ENCODE assay signal across 1 cellular context in genomic region chr3:42647821-42648459, GRCh38.
TF ChIP-seq lines count a peak whose summit lies in the region.

No MANE protein-coding gene starts in this region.

TF ChIP-seq in HepG2, 621 proteins besides CTCF, POLR2A, EP300 and RAD21:
- TF ChIP-seq ONECUT2 (CRISPR knock-in tag; IDR thresholded peaks at IDR 0.05) = no peak
- TF ChIP-seq MZF1 (CRISPR knock-in tag; IDR thresholded peaks at IDR 0.05; ENCODE audit: borderline replicate concordance) = no peak
- no peak for TF ChIP-seq PAWR (CRISPR knock-in tag; IDR thresholded peaks at IDR 0.05; ENCODE audit: borderline replicate concordance)
- TF ChIP-seq PRDM10 (CRISPR knock-in tag; IDR thresholded peaks at IDR 0.05; ENCODE audit: low read depth) = no peak
- TF ChIP-seq ZNF607 (CRISPR knock-in tag; IDR thresholded peaks at IDR 0.05; ENCODE audit: borderline replicate concordance) = no peak
- no peak for TF ChIP-seq IKZF1 (IDR thresholded peaks at IDR 0.05)
- no peak for TF ChIP-seq ZNF34 (CRISPR knock-in tag; IDR thresholded peaks at IDR 0.05; ENCODE audit: borderline replicate concordance)
- TF ChIP-seq RXRA (CRISPR knock-in tag; IDR thresholded peaks at IDR 0.05) = no peak
- no peak for TF ChIP-seq ZBTB7B (CRISPR knock-in tag; IDR thresholded peaks at IDR 0.05)
- TF ChIP-seq LRRFIP1 (CRISPR knock-in tag; conservative IDR thresholded peaks at IDR 0.05) = no peak
- no peak for TF ChIP-seq ZHX2 (IDR thresholded peaks at IDR 0.05; ENCODE audit: low read depth)
- no peak for TF ChIP-seq ZHX2 (CRISPR knock-in tag; IDR thresholded peaks at IDR 0.05; ENCODE audit: borderline replicate concordance)
- no peak for TF ChIP-seq EEA1 (CRISPR knock-in tag; IDR thresholded peaks at IDR 0.05; ENCODE audit: borderline replicate concordance)
- no peak for TF ChIP-seq ZFP1 (CRISPR knock-in tag; IDR thresholded peaks at IDR 0.05)
- TF ChIP-seq MTA1 (CRISPR knock-in tag; IDR thresholded peaks at IDR 0.05; ENCODE audit: borderline replicate concordance) = no peak
- TF ChIP-seq ZNF777 (CRISPR knock-in tag; IDR thresholded peaks at IDR 0.05) = no peak
- TF ChIP-seq RBFOX2 (IDR thresholded peaks at IDR 0.05; ENCODE audit: low read depth, low read length) = no peak
- no peak for TF ChIP-seq ZNF766 (CRISPR knock-in tag; IDR thresholded peaks at IDR 0.05; ENCODE audit: borderline replicate concordance)
- no peak for TF ChIP-seq ZKSCAN1 (IDR thresholded peaks at IDR 0.05; ENCODE audit: low read length)
- TF ChIP-seq ZNF138 (CRISPR knock-in tag; IDR thresholded peaks at IDR 0.05; ENCODE audit: low read depth) = no peak
